ENCODE assay signal across 11 cellular contexts in the genomic region with DNA sequence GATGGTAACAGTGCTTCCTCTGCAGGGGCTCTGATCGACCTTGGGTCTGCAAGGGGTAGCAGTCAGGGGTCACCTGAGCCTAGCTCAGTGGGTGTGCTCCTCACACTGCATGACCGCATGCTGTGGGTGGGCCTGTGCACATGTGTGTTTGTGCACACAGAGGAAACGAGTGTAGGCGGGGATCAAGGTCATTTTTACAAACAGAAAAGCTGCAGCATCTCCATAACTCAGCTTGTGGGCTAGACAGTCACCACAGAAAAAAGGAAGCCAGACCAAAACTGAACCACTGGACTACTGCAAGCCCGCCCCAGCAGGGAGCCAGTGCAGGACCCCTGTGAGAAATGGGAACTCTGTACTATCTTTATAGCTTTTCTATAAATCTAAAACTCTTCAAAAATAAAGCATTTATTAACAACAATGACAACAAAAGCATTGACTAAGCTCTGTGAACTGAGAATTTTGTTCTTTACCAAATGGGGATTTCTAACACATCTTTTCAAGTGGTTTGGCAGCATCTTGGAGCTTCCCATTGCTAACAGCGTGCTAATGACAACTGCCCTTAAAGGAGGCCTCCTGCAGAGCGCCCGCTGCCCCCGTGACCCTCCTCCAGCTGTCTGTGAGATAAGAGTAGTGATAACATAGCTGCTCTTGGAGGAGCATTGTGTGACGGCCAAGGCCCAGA. TPM values are rescaled to one million over a fixed set of nuclear protein-coding genes. Genes with fewer than 3 reads are reported as not detected.
DNase-seq lines count a peak whose midpoint lies in the region; ATAC-seq, FAIRE-seq and TF ChIP-seq lines count a peak whose summit lies in the region.
"Had no signal": no experiment of that assay in that cellular context is flagged by ENCODE, and none has a peak within 500 bp of the region (broad histone marks: within the 10 kb centered on the region; RNA-seq: fewer than 3 reads in every experiment).

No MANE protein-coding gene starts in this region.

- H3K27ac ChIP-seq in mesenchymal stem cell (ENCODE audit: low read length, poor library complexity, severe bottlenecking) (no peak overlapping the region), small intestine (ENCODE audit: low read depth in 1 of 2, low read length in 1 of 2) (no peak overlapping the region), WERI-Rb-1 (no peak overlapping the region)

- H3K27me3 ChIP-seq in mesenchymal stem cell (ENCODE audit: control insufficient read depth in 1 of 2, insufficient read depth in 1 of 2, low read length in 2 of 2) = peaks cover 6 to 20% of the 10 kb centered on the region in 2 experiments
- H3K27me3 ChIP-seq in small intestine (ENCODE audit: control insufficient read depth in 2 of 2, insufficient read depth in 2 of 2, low read length in 2 of 2) = no peaks in the 10 kb centered on the region
- H3K27me3 ChIP-seq in WERI-Rb-1 (ENCODE audit: insufficient read depth, low read depth, severe bottlenecking) = no peaks in the 10 kb centered on the region

- 57% methylated on average over 10 of the region's 10 CpGs for WGBS in mesenchymal stem cell
- WGBS in small intestine, 3 donors = 56 to 60% (median 59%) methylated on average over 10 of the region's 10 CpGs

- H2BK120ac ChIP-seq in mesenchymal stem cell (ENCODE audit: low read depth, low read length) = no peak overlapping the region

- H4K8ac ChIP-seq in mesenchymal stem cell (ENCODE audit: low read length) = no peak overlapping the region

- no peak overlapping the region for H2AK5ac ChIP-seq in mesenchymal stem cell (ENCODE audit: low read length, severe bottlenecking)

- ATAC-seq in GM18868 (IDR thresholded peaks at IDR 0.05; ENCODE audit: unreplicated experiment) (peak; percentile 42), GM21786 (IDR thresholded peaks at IDR 0.05; ENCODE audit: unreplicated experiment) (peak; percentile 28)
- ATAC-seq: left colon had no signal

- no peaks in the 10 kb centered on the region for H3K79me1 ChIP-seq in mesenchymal stem cell (replicated peaks; ENCODE audit: low read length, poor library complexity, severe bottlenecking)

- no peak overlapping the region for H3K18ac ChIP-seq in mesenchymal stem cell (ENCODE audit: low read depth in 1 of 2, low read length in 2 of 2)

- FAIRE-seq in small intestine (lab: Jason Lieb, UNC) = no peak
- FAIRE-seq: colon had no signal

- no peak overlapping the region for H3K14ac ChIP-seq in mesenchymal stem cell (ENCODE audit: low read length in 2 of 2)

- no peak overlapping the region for H3K23ac ChIP-seq in mesenchymal stem cell (ENCODE audit: low read length in 2 of 2)

- H3K4me1 ChIP-seq in mesenchymal stem cell (ENCODE audit: control insufficient read depth, insufficient read depth, low read depth, low read length) (peaks cover 10% of the 10 kb centered on the region), small intestine (ENCODE audit: control insufficient read depth in 2 of 2, insufficient read depth in 1 of 2, low read depth in 1 of 2, low read length in 1 of 2) (peaks cover 0 to 2% of the 10 kb centered on the region in 2 donors)

- peak overlapping the region; percentile 22 for H4K91ac ChIP-seq in mesenchymal stem cell (ENCODE audit: low read length)

- H3K4ac ChIP-seq in mesenchymal stem cell (ENCODE audit: low read depth in 1 of 2, low read length in 2 of 2) = no peak overlapping the region

- H3K9ac ChIP-seq in mesenchymal stem cell (ENCODE audit: low read length) = no peak overlapping the region

- no peak overlapping the region for H3K4me3 ChIP-seq in mesenchymal stem cell (ENCODE audit: insufficient read depth in 1 of 2, low read depth in 1 of 2, low read length in 2 of 2)
- H3K4me3 ChIP-seq in small intestine (ENCODE audit: low read depth in 1 of 2, low read length in 2 of 2) = no peak overlapping the region
- no peak overlapping the region for H3K4me3 ChIP-seq in WERI-Rb-1 (ENCODE audit: low read depth, low read length)

- no peak overlapping the region for H3K4me2 ChIP-seq in mesenchymal stem cell (ENCODE audit: low read length, poor library complexity, severe bottlenecking)

- H2BK15ac ChIP-seq in mesenchymal stem cell (ENCODE audit: low read depth, poor library complexity, severe bottlenecking) = no peak overlapping the region

- peak; percentile 87 for DNase-seq in KBM-7
- DNase-seq in mesenchymal stem cell = no peak
- DNase-seq in GOT3 (lab: John Stamatoyannopoulos, UW) = no peak
- no peak for DNase-seq in small intestine
- DNase-seq in superior temporal gyrus (ENCODE audit: extremely low spot score) = no peak
- DNase-seq in WERI-Rb-1 = no peak
- DNase-seq: left colon, NCI-H1436 treated with DMSO at 0.1 percent for 48 hours had no signal

- no peak overlapping the region for H2BK12ac ChIP-seq in mesenchymal stem cell (ENCODE audit: low read length in 2 of 2)

- no peaks in the 10 kb centered on the region for H3K9me3 ChIP-seq in mesenchymal stem cell (ENCODE audit: control insufficient read depth, low read length)
- H3K9me3 ChIP-seq in small intestine (ENCODE audit: control insufficient read depth, low read depth) = no peaks in the 10 kb centered on the region
- no peaks in the 10 kb centered on the region for H3K9me3 ChIP-seq in WERI-Rb-1 (ENCODE audit: severe bottlenecking)

- TF ChIP-seq CTCF in WERI-Rb-1 (IDR thresholded peaks at IDR 0.05; ENCODE audit: low read depth, low read length) = no peak

- in situ Hi-C loops in KBM-7 (cut with MboI; ENCODE audit: low pct_unique_long_range_greater_than_20kb, low sequenced_read_pairs) = loop anchor here (25.0 kb wide), 2 partner anchors 342 to 667 kb away; a partner anchor contains a TSS

- H2AFZ ChIP-seq in mesenchymal stem cell (ENCODE audit: low read depth, low read length) = no peak overlapping the region

- H2BK5ac ChIP-seq in mesenchymal stem cell (ENCODE audit: low read depth, low read length, poor library complexity, severe bottlenecking) = no peak overlapping the region

- H3K36me3 ChIP-seq in mesenchymal stem cell (ENCODE audit: control insufficient read depth in 1 of 2, insufficient read depth in 2 of 2, low read depth in 1 of 2, low read length in 2 of 2) (no peaks in the 10 kb centered on the region), small intestine (ENCODE audit: control insufficient read depth in 2 of 2, insufficient read depth in 2 of 2, low read length in 2 of 2) (no peaks in the 10 kb centered on the region), WERI-Rb-1 (no peaks in the 10 kb centered on the region)

RNA-seq across cellular contexts. Expression of a gene that starts 19.9 kb away (rescaled TPM):
- 1.8 TPM for polyA plus RNA-seq in mesenchymal stem cell (2013, experiment 1 of 2)
- 2.1 TPM for polyA plus RNA-seq in mesenchymal stem cell (2013, experiment 2 of 2)
- polyA plus RNA-seq in small intestine = 10 to 100 TPM in 1 of 3 donors, 1 to 10 TPM in 2; 1.8 to 20.4 (median 4.6) TPM
